ENCODE assay signal across 9 cellular contexts in the genomic region with DNA sequence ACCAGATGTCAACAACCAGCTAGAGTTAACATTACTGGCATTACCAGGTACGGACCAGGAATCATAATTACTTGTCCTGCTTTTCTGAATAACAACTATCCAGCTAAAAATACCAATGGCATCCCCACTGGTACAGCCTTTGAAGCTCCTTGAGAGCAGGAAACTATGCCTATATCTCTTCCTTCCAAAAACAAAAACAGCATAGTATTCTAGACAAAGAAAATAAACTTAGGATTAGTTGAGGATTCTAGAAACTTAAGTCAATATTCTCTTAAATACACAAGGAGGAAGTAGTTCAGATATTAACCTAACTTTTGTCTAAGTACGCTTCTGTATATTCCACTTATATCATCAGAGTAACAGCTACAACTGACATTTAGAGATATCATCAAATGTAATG. TPM values are rescaled to one million over a fixed set of nuclear protein-coding genes. Genes with fewer than 3 reads are reported as not detected.
DNase-seq lines count a peak whose midpoint lies in the region; ATAC-seq and TF ChIP-seq lines count a peak whose summit lies in the region.
"Had no signal": no experiment of that assay in that cellular context is flagged by ENCODE, and none has a peak within 500 bp of the region (broad histone marks: within the 10 kb centered on the region; RNA-seq: fewer than 3 reads in every experiment).

No MANE protein-coding gene starts in this region.

- intact Hi-C loops in heart left ventricle (cut with DNase I) = loop anchor here in 7 of 10 donors (2.0 to 5.0 kb wide), 4 partner anchors 36 to 139 kb away; a partner anchor contains a TSS
- intact Hi-C loops in Right ventricle myocardium superior (cut with DNase I) = loop anchor here (2.0 to 5.0 kb wide), 2 partner anchors 33 to 136 kb away; no protein-coding TSS in a partner anchor
- intact Hi-C loops in activated T-helper 1 cell treated with anti-CD3 and anti-CD28 coated beads, Interleukin-12 subunit alpha, Interleukin-12 subunit beta, Interleukin-2, Interleukin-4 antibody, amounts not matched to agents 30 ng/mL and 10 ng/mL and 1 ng/mL, durations not matched to agents 14 hours and 24 hours and 36 hours (cut with micrococcal nuclease) = loop anchor here (1.0 to 10.0 kb wide), 4 partner anchors 9 to 1711 kb away; a partner anchor contains a TSS
- intact Hi-C loops in tibial artery (cut with DNase I; ENCODE audit: low total_unique reads) = no loop called here

- peaks cover 48% of the 10 kb centered on the region for H3K4me1 Mint-ChIP-seq in activated T-helper 1 cell treated with anti-CD3 and anti-CD28 coated beads, Interleukin-12 subunit alpha, Interleukin-12 subunit beta, Interleukin-2, Interleukin-4 antibody, amounts not matched to agents 30 ng/mL and 10 ng/mL and 1 ng/mL, durations not matched to agents 14 hours and 24 hours and 36 hours (ENCODE audit: low read depth)

- no peak for DNase-seq in heart left ventricle
- DNase-seq in Right ventricle myocardium superior = no peak
- DNase-seq in activated T-helper 1 cell treated with anti-CD3 and anti-CD28 coated beads, Interleukin-12 subunit alpha, Interleukin-12 subunit beta, Interleukin-2, Interleukin-4 antibody, amounts not matched to agents 30 ng/mL and 10 ng/mL and 1 ng/mL, durations not matched to agents 14 hours and 24 hours and 36 hours (ENCODE audit: low spot score) = no peak
- DNase-seq in tibial artery = no peak
- no peak for DNase-seq in NCI-H1436 (lab: John Stamatoyannopoulos, UW)
- DNase-seq: NCI-H2081 treated with DMSO at 0.1 percent for 48 hours had no signal

- no peaks in the 10 kb centered on the region for H3K27me3 ChIP-seq in heart left ventricle
- no peaks in the 10 kb centered on the region for H3K27me3 ChIP-seq in iPS-15b (ENCODE audit: control insufficient read depth, insufficient read depth, low read length)
- no peaks in the 10 kb centered on the region for H3K27me3 ChIP-seq in tibial artery

- H3K27me3 Mint-ChIP-seq in activated T-helper 1 cell treated with anti-CD3 and anti-CD28 coated beads, Interleukin-12 subunit alpha, Interleukin-12 subunit beta, Interleukin-2, Interleukin-4 antibody, amounts not matched to agents 30 ng/mL and 10 ng/mL and 1 ng/mL, durations not matched to agents 14 hours and 24 hours and 36 hours (ENCODE audit: insufficient read depth) = no peaks in the 10 kb centered on the region

- WGBS in heart left ventricle, 4 donors = 22 to 28% (median 24%) methylated on average over 2 of the region's 2 CpGs

- H3K36me3 ChIP-seq in heart left ventricle (peaks cover 0 to 42% (median 5%) of the 10 kb centered on the region in 9 donors), iPS-15b (ENCODE audit: control insufficient read depth, insufficient read depth, low read length) (no peaks in the 10 kb centered on the region), tibial artery (no peaks in the 10 kb centered on the region)

- H3K9me3 ChIP-seq in heart left ventricle (no peaks in the 10 kb centered on the region), iPS-15b (ENCODE audit: control insufficient read depth, insufficient read depth, low read length) (no peaks in the 10 kb centered on the region), tibial artery (no peaks in the 10 kb centered on the region)

- H3K36me3 Mint-ChIP-seq in activated T-helper 1 cell treated with anti-CD3 and anti-CD28 coated beads, Interleukin-12 subunit alpha, Interleukin-12 subunit beta, Interleukin-2, Interleukin-4 antibody, amounts not matched to agents 30 ng/mL and 10 ng/mL and 1 ng/mL, durations not matched to agents 14 hours and 24 hours and 36 hours (ENCODE audit: low read depth) = peaks cover 29% of the 10 kb centered on the region

- TF ChIP-seq CTCF in heart left ventricle (IDR thresholded peaks at IDR 0.05) = no peak
- TF ChIP-seq CTCF in tibial artery (IDR thresholded peaks at IDR 0.05) = no peak

- H3K4me3 Mint-ChIP-seq in activated T-helper 1 cell treated with anti-CD3 and anti-CD28 coated beads, Interleukin-12 subunit alpha, Interleukin-12 subunit beta, Interleukin-2, Interleukin-4 antibody, amounts not matched to agents 30 ng/mL and 10 ng/mL and 1 ng/mL, durations not matched to agents 14 hours and 24 hours and 36 hours = no peak overlapping the region

- peak overlapping the region in 10 of 12 donors; percentile 1 to 90 (median 80) for H3K4me3 ChIP-seq in heart left ventricle
- peak overlapping the region; percentile 92 for H3K4me3 ChIP-seq in iPS-15b (ENCODE audit: low read depth, low read length)
- H3K4me3 ChIP-seq in tibial artery = peak overlapping the region in 1 of 2 donors; percentile 65

- no peaks in the 10 kb centered on the region for H3K9me3 Mint-ChIP-seq in activated T-helper 1 cell treated with anti-CD3 and anti-CD28 coated beads, Interleukin-12 subunit alpha, Interleukin-12 subunit beta, Interleukin-2, Interleukin-4 antibody, amounts not matched to agents 30 ng/mL and 10 ng/mL and 1 ng/mL, durations not matched to agents 14 hours and 24 hours and 36 hours

- ATAC-seq in heart left ventricle (no peak), Right ventricle myocardium superior (ENCODE audit: poor library complexity) (no peak), HG03442 (IDR thresholded peaks at IDR 0.05; ENCODE audit: unreplicated experiment) (no peak), HG03108 (IDR thresholded peaks at IDR 0.05; ENCODE audit: unreplicated experiment) (no peak)

- H3K4me1 ChIP-seq in heart left ventricle = peaks cover 0 to 71% (median 45%) of the 10 kb centered on the region in 12 donors
- peaks cover 12% of the 10 kb centered on the region for H3K4me1 ChIP-seq in iPS-15b (ENCODE audit: control insufficient read depth, insufficient read depth, low read length)
- peaks cover 0 to 73% (median 37%) of the 10 kb centered on the region in 4 donors for H3K4me1 ChIP-seq in tibial artery

- H3K27ac Mint-ChIP-seq in activated T-helper 1 cell treated with anti-CD3 and anti-CD28 coated beads, Interleukin-12 subunit alpha, Interleukin-12 subunit beta, Interleukin-2, Interleukin-4 antibody, amounts not matched to agents 30 ng/mL and 10 ng/mL and 1 ng/mL, durations not matched to agents 14 hours and 24 hours and 36 hours = peak overlapping the region; percentile 66

- no peak overlapping the region for H3K9ac ChIP-seq in iPS-15b (ENCODE audit: low read depth, low read length)

- peak overlapping the region in 5 of 12 donors; percentile 7 to 40 (median 24) for H3K27ac ChIP-seq in heart left ventricle
- peak overlapping the region; percentile 4 to 39 for H3K27ac ChIP-seq in tibial artery

- TF ChIP-seq POLR2A in heart left ventricle (IDR thresholded peaks at IDR 0.05) = no peak

RNA-seq across cellular contexts. Expression of a gene that starts 3.0 kb away (rescaled TPM):
- total RNA-seq in heart left ventricle = 10 to 100 TPM; 40.5 to 78.9 (median 64.3) TPM
- polyA plus RNA-seq in heart left ventricle = 10 to 100 TPM; 27.0 to 50.1 TPM
- 47.9 TPM for total RNA-seq in Right ventricle myocardium superior
- 268 and 278 TPM in 2 replicates for total RNA-seq in activated T-helper 1 cell treated with anti-CD3 and anti-CD28 coated beads, Interleukin-12 subunit alpha, Interleukin-12 subunit beta, Interleukin-2, Interleukin-4 antibody, amounts not matched to agents 30 ng/mL and 10 ng/mL and 1 ng/mL, durations not matched to agents 14 hours and 24 hours and 36 hours

RNA-seq across cellular contexts. Expression of a gene that starts 28.8 kb away (rescaled TPM):
- total RNA-seq in heart left ventricle (100 to 1,000 TPM in 4 of 9 donors, 10 to 100 TPM in 5; 56.7 to 190 (median 95.9) TPM), Right ventricle myocardium superior (99.0 TPM)
- polyA plus RNA-seq in heart left ventricle = 100 to 1,000 TPM in 1 of 2 donors, 10 to 100 TPM in 1; 35.2 to 162 TPM
- 10.2 and 10.3 TPM in 2 replicates for total RNA-seq in activated T-helper 1 cell treated with anti-CD3 and anti-CD28 coated beads, Interleukin-12 subunit alpha, Interleukin-12 subunit beta, Interleukin-2, Interleukin-4 antibody, amounts not matched to agents 30 ng/mL and 10 ng/mL and 1 ng/mL, durations not matched to agents 14 hours and 24 hours and 36 hours
